In the genomic region with DNA sequence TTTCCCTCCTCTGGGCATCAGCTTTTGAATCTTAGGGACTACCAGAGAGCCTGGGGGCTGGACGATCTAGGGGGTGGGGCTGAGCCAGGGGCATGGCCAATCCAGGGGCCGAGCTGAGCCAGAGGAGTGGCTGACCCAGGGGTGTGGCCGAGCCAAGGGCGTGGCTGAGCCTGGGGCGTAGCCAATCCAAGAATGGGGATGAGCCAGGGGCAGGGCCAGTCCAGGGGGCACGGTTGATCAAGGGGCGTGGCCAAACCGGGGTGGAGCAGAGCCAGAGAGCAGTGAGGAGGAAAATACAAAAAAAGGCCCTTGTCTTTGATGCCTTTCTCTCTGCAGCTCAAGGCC, we compare ENCODE assay signal across 1 cellular context.
TF ChIP-seq lines count a peak whose summit lies in the region.

No MANE protein-coding gene starts in this region.

TF ChIP-seq in SK-N-SH, 30 proteins besides CTCF, POLR2A, EP300 and RAD21:
- TF ChIP-seq, protein P1, sequence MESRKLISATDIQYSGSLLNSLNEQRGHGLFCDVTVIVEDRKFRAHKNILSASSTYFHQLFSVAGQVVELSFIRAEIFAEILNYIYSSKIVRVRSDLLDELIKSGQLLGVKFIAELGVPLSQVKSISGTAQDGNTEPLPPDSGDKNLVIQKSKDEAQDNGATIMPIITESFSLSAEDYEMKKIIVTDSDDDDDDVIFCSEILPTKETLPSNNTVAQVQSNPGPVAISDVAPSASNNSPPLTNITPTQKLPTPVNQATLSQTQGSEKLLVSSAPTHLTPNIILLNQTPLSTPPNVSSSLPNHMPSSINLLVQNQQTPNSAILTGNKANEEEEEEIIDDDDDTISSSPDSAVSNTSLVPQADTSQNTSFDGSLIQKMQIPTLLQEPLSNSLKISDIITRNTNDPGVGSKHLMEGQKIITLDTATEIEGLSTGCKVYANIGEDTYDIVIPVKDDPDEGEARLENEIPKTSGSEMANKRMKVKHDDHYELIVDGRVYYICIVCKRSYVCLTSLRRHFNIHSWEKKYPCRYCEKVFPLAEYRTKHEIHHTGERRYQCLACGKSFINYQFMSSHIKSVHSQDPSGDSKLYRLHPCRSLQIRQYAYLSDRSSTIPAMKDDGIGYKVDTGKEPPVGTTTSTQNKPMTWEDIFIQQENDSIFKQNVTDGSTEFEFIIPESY (IDR thresholded peaks at IDR 0.05; ENCODE audit: borderline replicate concordance, low read depth): no peak
- TF ChIP-seq TAF1 (IDR thresholded peaks at IDR 0.05; ENCODE audit: borderline replicate concordance, low read depth, low read length): no peak
- TF ChIP-seq SMC3 (IDR thresholded peaks at IDR 0.05; ENCODE audit: low read depth, low read length): no peak
- no peak for TF ChIP-seq TEAD4 (IDR thresholded peaks at IDR 0.05; ENCODE audit: borderline replicate concordance, insufficient read depth)
- TF ChIP-seq YY1 (IDR thresholded peaks at IDR 0.05; ENCODE audit: low read depth): no peak
- no peak for TF ChIP-seq EZH2phosphoT487 (IDR thresholded peaks at IDR 0.05; ENCODE audit: borderline replicate concordance, low read depth)
- no peak for TF ChIP-seq GABPA (IDR thresholded peaks at IDR 0.05; ENCODE audit: low read depth)
- TF ChIP-seq ELF1 (IDR thresholded peaks at IDR 0.05): no peak
- TF ChIP-seq, protein P2, sequence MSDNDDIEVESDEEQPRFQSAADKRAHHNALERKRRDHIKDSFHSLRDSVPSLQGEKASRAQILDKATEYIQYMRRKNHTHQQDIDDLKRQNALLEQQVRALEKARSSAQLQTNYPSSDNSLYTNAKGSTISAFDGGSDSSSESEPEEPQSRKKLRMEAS (IDR thresholded peaks at IDR 0.05; ENCODE audit: low read depth): no peak
- TF ChIP-seq NRF1 (IDR thresholded peaks at IDR 0.05; ENCODE audit: low read depth, low read length): no peak
- TF ChIP-seq, protein P3, sequence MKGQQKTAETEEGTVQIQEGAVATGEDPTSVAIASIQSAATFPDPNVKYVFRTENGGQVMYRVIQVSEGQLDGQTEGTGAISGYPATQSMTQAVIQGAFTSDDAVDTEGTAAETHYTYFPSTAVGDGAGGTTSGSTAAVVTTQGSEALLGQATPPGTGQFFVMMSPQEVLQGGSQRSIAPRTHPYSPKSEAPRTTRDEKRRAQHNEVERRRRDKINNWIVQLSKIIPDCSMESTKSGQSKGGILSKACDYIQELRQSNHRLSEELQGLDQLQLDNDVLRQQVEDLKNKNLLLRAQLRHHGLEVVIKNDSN (IDR thresholded peaks at IDR 0.05; ENCODE audit: borderline replicate concordance, low read depth): no peak
- no peak for TF ChIP-seq CHD2 (IDR thresholded peaks at IDR 0.05; ENCODE audit: low read length, partially characterized antibody)
- TF ChIP-seq, protein P4, sequence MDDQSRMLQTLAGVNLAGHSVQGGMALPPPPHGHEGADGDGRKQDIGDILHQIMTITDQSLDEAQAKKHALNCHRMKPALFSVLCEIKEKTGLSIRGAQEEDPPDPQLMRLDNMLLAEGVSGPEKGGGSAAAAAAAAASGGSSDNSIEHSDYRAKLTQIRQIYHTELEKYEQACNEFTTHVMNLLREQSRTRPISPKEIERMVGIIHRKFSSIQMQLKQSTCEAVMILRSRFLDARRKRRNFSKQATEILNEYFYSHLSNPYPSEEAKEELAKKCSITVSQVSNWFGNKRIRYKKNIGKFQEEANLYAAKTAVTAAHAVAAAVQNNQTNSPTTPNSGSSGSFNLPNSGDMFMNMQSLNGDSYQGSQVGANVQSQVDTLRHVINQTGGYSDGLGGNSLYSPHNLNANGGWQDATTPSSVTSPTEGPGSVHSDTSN (IDR thresholded peaks at IDR 0.05): no peak
- no peak for TF ChIP-seq POLR2AphosphoS5 (IDR thresholded peaks at IDR 0.05; ENCODE audit: low read depth, low read length)
- no peak for TF ChIP-seq FOXM1 (IDR thresholded peaks at IDR 0.05; ENCODE audit: low read depth)
- TF ChIP-seq MXI1 (IDR thresholded peaks at IDR 0.05; ENCODE audit: low read depth, low read length): no peak
